Comparison of ENCODE assay signal across 35 cellular contexts in genomic region chr6:24599179-24599578, GRCh38. TPM values are rescaled to one million over a fixed set of nuclear protein-coding genes. Genes with fewer than 3 reads are reported as not detected.
"Had no signal": no experiment of that assay in that cellular context is flagged by ENCODE, and none has a peak within 500 bp of the region (broad histone marks: within the 10 kb centered on the region; RNA-seq: fewer than 3 reads in every experiment).

No MANE protein-coding gene starts in this region.

- H3K36me3 ChIP-seq: MG63 had no signal

- H3K27ac ChIP-seq: KMS-11 had no signal

- H3K27me3 ChIP-seq: MG63 had no signal

- H3K4me3 ChIP-seq: MG63 had no signal

- DNase-seq: Karpas-422, Kasumi-1, MG63, MM.1S, MV-4-11, NCI-H1048, NCI-H1092, NCI-H1092 treated with DMSO at 0.1 percent for 48 hours, NCI-H1105, NCI-H1105 treated with DMSO at 0.1 percent for 48 hours, NCI-H1417, NCI-H1417 treated with DMSO at 0.1 percent for 48 hours, NCI-H1436, NCI-H1436 treated with DMSO at 0.1 percent for 48 hours, NCI-H146, NCI-H1694, NCI-H1694 treated with DMSO at 0.1 percent for 48 hours, NCI-H187, NCI-H187 treated with DMSO at 0.1 percent for 48 hours, NCI-H1930, NCI-H2029, NCI-H2029 treated with DMSO at 0.1 percent for 48 hours, NCI-H2081, NCI-H2081 treated with DMSO at 0.1 percent for 48 hours, NCI-H2107, NCI-H2171, NCI-H2171 treated with DMSO at 0.1 percent for 48 hours, NCI-H2227 treated with DMSO at 0.1 percent for 48 hours, NCI-H226, NCI-H345, NCI-H446, NCI-H446 treated with DMSO at 0.1 percent for 48 hours, NCI-H510A had no signal

- H3K9me3 ChIP-seq: MG63 had no signal

- H3K9ac ChIP-seq: KMS-11 had no signal

- H3K4me2 ChIP-seq: KMS-11 had no signal

RNA-seq across cellular contexts. Expression of gene KIAA0319, which starts 46.8 kb away (rescaled TPM):
- total RNA-seq: MCF 10A had no signal
